1 cellular context compared by ENCODE assay signal in genomic region chr20:50112512-50113419, GRCh38.
TF ChIP-seq lines count a peak whose summit lies in the region.

TSS of gene UBE2V1 (minus strand) at chr20:50113150. CDS start at chr20:50113128, 22 bp downstream.

TF ChIP-seq in HepG2, 621 proteins besides CTCF, POLR2A, EP300 and RAD21 (continued from another document and continues in another):
- TF ChIP-seq IRF2 (CRISPR knock-in tag; IDR thresholded peaks at IDR 0.05) (no peak), BCL6 (CRISPR knock-in tag; IDR thresholded peaks at IDR 0.05) (0 out of 2 replicates have a peak, but pooled peaks have one; percentile 27), ZNF740 (CRISPR knock-in tag; IDR thresholded peaks at IDR 0.05) (peak; percentile 95), PRMT3 (CRISPR knock-in tag; IDR thresholded peaks at IDR 0.05; ENCODE audit: borderline replicate concordance, low read depth) (no peak), CEBPB (IDR thresholded peaks at IDR 0.05; ENCODE audit: borderline replicate concordance, low read depth, low read length) (peak; percentile 10; the same call in 1 of the 2 replicates), SNRNP70 (IDR thresholded peaks at IDR 0.05; ENCODE audit: low read depth, low read length) (no peak), SUZ12 (IDR thresholded peaks at IDR 0.05; ENCODE audit: low read depth, low read length) (no peak), SOX5 (CRISPR knock-in tag; IDR thresholded peaks at IDR 0.05; ENCODE audit: borderline replicate concordance) (no peak), KDM5A (IDR thresholded peaks at IDR 0.05; ENCODE audit: borderline replicate concordance, low read length) (peak; percentile 92), ZNF567 (CRISPR knock-in tag; IDR thresholded peaks at IDR 0.05; ENCODE audit: borderline replicate concordance) (peak; percentile 49; the same call in 1 of the 2 replicates), U2AF1 (optimal IDR thresholded peaks at IDR 0.05; ENCODE audit: low read depth, low read length) (peak; percentile 90), TBP (CRISPR knock-in tag; IDR thresholded peaks at IDR 0.05) (0 out of 2 replicates have a peak, but pooled peaks have one; percentile 72), ZNF841 (CRISPR knock-in tag; IDR thresholded peaks at IDR 0.05; ENCODE audit: borderline replicate concordance) (no peak), ZNF142 (CRISPR knock-in tag; IDR thresholded peaks at IDR 0.05) (peak; percentile 80; the same call in 1 of the 2 replicates), ETS1 (CRISPR knock-in tag; IDR thresholded peaks at IDR 0.05) (peak; percentile 80), ZNF501 (CRISPR knock-in tag; IDR thresholded peaks at IDR 0.05) (peak; percentile 85; the same call in 1 of the 2 replicates), ZNF879 (CRISPR knock-in tag; IDR thresholded peaks at IDR 0.05) (0 out of 2 replicates have a peak, but pooled peaks have one; percentile 86), AKNA (CRISPR knock-in tag; IDR thresholded peaks at IDR 0.05; ENCODE audit: borderline replicate concordance) (peak; percentile 71; the same call in 1 of the 2 replicates), ARID4A (CRISPR knock-in tag; IDR thresholded peaks at IDR 0.05; ENCODE audit: borderline replicate concordance) (peak; percentile 91), ZBTB43 (CRISPR knock-in tag; conservative IDR thresholded peaks at IDR 0.05) (peak; percentile 83), DRAP1 (CRISPR knock-in tag; IDR thresholded peaks at IDR 0.05) (peak; percentile 86), TARDBP (CRISPR knock-in tag; IDR thresholded peaks at IDR 0.05) (peak; percentile 91; the same call in 1 of the 2 replicates), ZNF883 (CRISPR knock-in tag; IDR thresholded peaks at IDR 0.05; ENCODE audit: not compliant biosample characterization) (peak; percentile 95), ZNF784 (CRISPR knock-in tag; IDR thresholded peaks at IDR 0.05; ENCODE audit: borderline replicate concordance) (peak; percentile 99), CSRNP2 (CRISPR knock-in tag; conservative IDR thresholded peaks at IDR 0.05; ENCODE audit: low read depth) (0 out of 2 replicates have a peak, but pooled peaks have one; percentile 61), SRF (IDR thresholded peaks at IDR 0.05; ENCODE audit: low read depth, low read length) (no peak), ZNF691 (CRISPR knock-in tag; IDR thresholded peaks at IDR 0.05; ENCODE audit: borderline replicate concordance, low read depth) (peak; percentile 77; the same call in 1 of the 2 replicates), ZNF224 (CRISPR knock-in tag; IDR thresholded peaks at IDR 0.05) (0 out of 2 replicates have a peak, but pooled peaks have one; percentile 28)
